ENCODE assay signal across 8 cellular contexts in genomic region chr3:42653560-42654330, GRCh38. TPM values are rescaled to one million over a fixed set of nuclear protein-coding genes. Genes with fewer than 3 reads are reported as not detected.
A peak's percentile ranks its signal among the peaks of the same experiment; 100 is the strongest.
DNase-seq lines count a peak whose midpoint lies in the region; ATAC-seq and TF ChIP-seq lines count a peak whose summit lies in the region.

ZBTB47 (plus strand) TSS chr3:42653697; CDS start chr3:42658356, 4,659 bp downstream.

- H3K27ac ChIP-seq in CD4-positive, alpha-beta memory T cell (ENCODE audit: low read depth, low read length): no peak within 1 kb of the TSS

- H3K9me3 ChIP-seq in CD4-positive, alpha-beta memory T cell (ENCODE audit: control insufficient read depth in 1 of 2, low read length in 2 of 2): no peaks in the 10 kb centered on the region

- peak within 1 kb of the TSS; percentile 82 to 95 (median 86) for H3K4me3 Mint-ChIP-seq in CD4-positive, alpha-beta memory T cell
- peak within 1 kb of the TSS; percentile 85 for H3K4me3 Mint-ChIP-seq in activated T-helper 1 cell treated with anti-CD3 and anti-CD28 coated beads, Interleukin-12 subunit alpha, Interleukin-12 subunit beta, Interleukin-2, Interleukin-4 antibody, amounts not matched to agents 30 ng/mL and 10 ng/mL and 1 ng/mL, durations not matched to agents 14 hours and 24 hours and 36 hours
- H3K4me3 Mint-ChIP-seq in nephron progenitor cell: peak within 1 kb of the TSS; percentile 88

- H3K27me3 Mint-ChIP-seq in CD4-positive, alpha-beta memory T cell: no peaks in the 10 kb centered on the region
- peaks cover 5% of the 10 kb centered on the region for H3K27me3 Mint-ChIP-seq in activated T-helper 1 cell treated with anti-CD3 and anti-CD28 coated beads, Interleukin-12 subunit alpha, Interleukin-12 subunit beta, Interleukin-2, Interleukin-4 antibody, amounts not matched to agents 30 ng/mL and 10 ng/mL and 1 ng/mL, durations not matched to agents 14 hours and 24 hours and 36 hours (ENCODE audit: insufficient read depth)
- H3K27me3 Mint-ChIP-seq in nephron progenitor cell (ENCODE audit: low read depth, poor library complexity): peaks cover 2% of the 10 kb centered on the region

- no peak for TF ChIP-seq CTCF in nephron progenitor cell (IDR thresholded peaks at IDR 0.05)

- intact Hi-C loops in CD4-positive, alpha-beta memory T cell (cut with micrococcal nuclease): loop anchor here (10.0 kb wide), 1 partner anchor 91 kb away; no protein-coding TSS in a partner anchor
- intact Hi-C loops in activated T-helper 1 cell treated with anti-CD3 and anti-CD28 coated beads, Interleukin-12 subunit alpha, Interleukin-12 subunit beta, Interleukin-2, Interleukin-4 antibody, amounts not matched to agents 30 ng/mL and 10 ng/mL and 1 ng/mL, durations not matched to agents 14 hours and 24 hours and 36 hours (cut with micrococcal nuclease): loop anchor here (1.0 to 5.0 kb wide), 3 partner anchors 15 to 89 kb away; partner anchors contain the start of gene NKTR

- H3K9me3 Mint-ChIP-seq in CD4-positive, alpha-beta memory T cell: peaks cover 0 to 2% (median 0%) of the 10 kb centered on the region in 8 donors
- no peaks in the 10 kb centered on the region for H3K9me3 Mint-ChIP-seq in activated T-helper 1 cell treated with anti-CD3 and anti-CD28 coated beads, Interleukin-12 subunit alpha, Interleukin-12 subunit beta, Interleukin-2, Interleukin-4 antibody, amounts not matched to agents 30 ng/mL and 10 ng/mL and 1 ng/mL, durations not matched to agents 14 hours and 24 hours and 36 hours
- H3K9me3 Mint-ChIP-seq in nephron progenitor cell: no peaks in the 10 kb centered on the region

- DNase-seq in CD4-positive, alpha-beta memory T cell: peak in 2 of 5 donors; percentile 11 to 16
- DNase-seq in HT1080 (ENCODE audit: low read depth): peak; percentile 21
- no peak for DNase-seq in activated T-helper 1 cell treated with anti-CD3 and anti-CD28 coated beads, Interleukin-12 subunit alpha, Interleukin-12 subunit beta, Interleukin-2, Interleukin-4 antibody, amounts not matched to agents 30 ng/mL and 10 ng/mL and 1 ng/mL, durations not matched to agents 14 hours and 24 hours and 36 hours (ENCODE audit: low spot score)
- DNase-seq in germinal center (ENCODE audit: low spot score): peak; percentile 30
- no peak for DNase-seq in nephron progenitor cell
- no peak for DNase-seq in NCI-H2171 (lab: John Stamatoyannopoulos, UW)

- H3K4me3 ChIP-seq in CD4-positive, alpha-beta memory T cell (ENCODE audit: low read length in 2 of 2): peak within 1 kb of the TSS; percentile 19 to 54

- H3K4me1 Mint-ChIP-seq in CD4-positive, alpha-beta memory T cell: peaks cover 6 to 27% (median 19%) of the 10 kb centered on the region in 4 donors
- peaks cover 23% of the 10 kb centered on the region for H3K4me1 Mint-ChIP-seq in activated T-helper 1 cell treated with anti-CD3 and anti-CD28 coated beads, Interleukin-12 subunit alpha, Interleukin-12 subunit beta, Interleukin-2, Interleukin-4 antibody, amounts not matched to agents 30 ng/mL and 10 ng/mL and 1 ng/mL, durations not matched to agents 14 hours and 24 hours and 36 hours (ENCODE audit: low read depth)
- H3K4me1 Mint-ChIP-seq in nephron progenitor cell: peaks cover 26% of the 10 kb centered on the region

- CTCF ChIA-PET in CD4-positive, alpha-beta memory T cell (lab: Charles Lee; ENCODE audit: partially characterized antibody): interaction anchor here (2.9 kb wide), 1 partner anchor 12 kb away, joined by 6 read pairs; no protein-coding TSS in a partner anchor

- no peaks in the 10 kb centered on the region for H3K36me3 ChIP-seq in CD4-positive, alpha-beta memory T cell (ENCODE audit: insufficient read depth, low read length)

- H3K27me3 ChIP-seq in CD4-positive, alpha-beta memory T cell (ENCODE audit: insufficient read depth, low read length): no peaks in the 10 kb centered on the region

- POLR2A ChIA-PET in CD4-positive, alpha-beta memory T cell (lab: Charles Lee; ENCODE audit: partially characterized antibody): interaction anchor here (1.2 to 1.8 kb wide), 3 partner anchors 53 to 72 kb away, joined by 4 to 12 read pairs (median 5); partner anchors contain the start of genes NKTR, SEC22C and SS18L2

- H3K27ac Mint-ChIP-seq in CD4-positive, alpha-beta memory T cell: peak within 1 kb of the TSS in 5 of 7 donors; percentile 41 to 85 (median 75)
- peak within 1 kb of the TSS; percentile 82 for H3K27ac Mint-ChIP-seq in activated T-helper 1 cell treated with anti-CD3 and anti-CD28 coated beads, Interleukin-12 subunit alpha, Interleukin-12 subunit beta, Interleukin-2, Interleukin-4 antibody, amounts not matched to agents 30 ng/mL and 10 ng/mL and 1 ng/mL, durations not matched to agents 14 hours and 24 hours and 36 hours
- H3K27ac Mint-ChIP-seq in nephron progenitor cell: no peak within 1 kb of the TSS

- H3K36me3 Mint-ChIP-seq in CD4-positive, alpha-beta memory T cell: peaks cover 5 to 6% of the 10 kb centered on the region in 2 donors
- H3K36me3 Mint-ChIP-seq in activated T-helper 1 cell treated with anti-CD3 and anti-CD28 coated beads, Interleukin-12 subunit alpha, Interleukin-12 subunit beta, Interleukin-2, Interleukin-4 antibody, amounts not matched to agents 30 ng/mL and 10 ng/mL and 1 ng/mL, durations not matched to agents 14 hours and 24 hours and 36 hours (ENCODE audit: low read depth): peaks cover 7% of the 10 kb centered on the region
- peaks cover 10% of the 10 kb centered on the region for H3K36me3 Mint-ChIP-seq in nephron progenitor cell (ENCODE audit: low read depth)

- ATAC-seq in HG03565 (IDR thresholded peaks at IDR 0.05; ENCODE audit: unreplicated experiment) (no peak), HG03139 (IDR thresholded peaks at IDR 0.05; ENCODE audit: unreplicated experiment) (no peak)

- H3K4me1 ChIP-seq in CD4-positive, alpha-beta memory T cell (ENCODE audit: insufficient read depth, low read length): peaks cover 28% of the 10 kb centered on the region

RNA-seq across cellular contexts. Expression of gene ZBTB47, which starts in this region (rescaled TPM):
- 1 to 10 TPM; 1.4 to 1.8 TPM for total RNA-seq in CD4-positive, alpha-beta memory T cell
- not detected for polyA plus RNA-seq in CD4-positive, alpha-beta memory T cell
- 13.0 and 16.4 TPM in 2 replicates for total RNA-seq in HT1080 (2014; rRNA removed; shearing (Covaris generic))
- 6.6 and 7.8 TPM in 2 replicates for polyA plus RNA-seq in HT1080 (2015; cell fraction: cytosol; rRNA removed)
- polyA plus RNA-seq in HT1080 (2015; cell fraction: nucleus; rRNA removed): 13.7 and 14.6 TPM in 2 replicates
- 1.4 and 1.8 TPM in 2 replicates for total RNA-seq in activated T-helper 1 cell treated with anti-CD3 and anti-CD28 coated beads, Interleukin-12 subunit alpha, Interleukin-12 subunit beta, Interleukin-2, Interleukin-4 antibody, amounts not matched to agents 30 ng/mL and 10 ng/mL and 1 ng/mL, durations not matched to agents 14 hours and 24 hours and 36 hours

Comparison
In these comparisons a context has a peak if more than half of its experiments do, and no peak if none do; other contexts are left out.
1. DNase-seq: peak in HT1080 (single experiment) and germinal center (single experiment); none in activated T-helper 1 cell treated with anti-CD3 and anti-CD28 coated beads, Interleukin-12 subunit alpha, Interleukin-12 subunit beta, Interleukin-2, Interleukin-4 antibody, amounts not matched to agents 30 ng/mL and 10 ng/mL and 1 ng/mL, durations not matched to agents 14 hours and 24 hours and 36 hours (single experiment), nephron progenitor cell (single experiment) and NCI-H2171 (single experiment).
2. Peak in every context shown above with its lines, with median percentiles within 50 percentile points of each other: H3K4me3 Mint-ChIP-seq.